Comparison of ENCODE assay signal across 8 cellular contexts in the genomic region with DNA sequence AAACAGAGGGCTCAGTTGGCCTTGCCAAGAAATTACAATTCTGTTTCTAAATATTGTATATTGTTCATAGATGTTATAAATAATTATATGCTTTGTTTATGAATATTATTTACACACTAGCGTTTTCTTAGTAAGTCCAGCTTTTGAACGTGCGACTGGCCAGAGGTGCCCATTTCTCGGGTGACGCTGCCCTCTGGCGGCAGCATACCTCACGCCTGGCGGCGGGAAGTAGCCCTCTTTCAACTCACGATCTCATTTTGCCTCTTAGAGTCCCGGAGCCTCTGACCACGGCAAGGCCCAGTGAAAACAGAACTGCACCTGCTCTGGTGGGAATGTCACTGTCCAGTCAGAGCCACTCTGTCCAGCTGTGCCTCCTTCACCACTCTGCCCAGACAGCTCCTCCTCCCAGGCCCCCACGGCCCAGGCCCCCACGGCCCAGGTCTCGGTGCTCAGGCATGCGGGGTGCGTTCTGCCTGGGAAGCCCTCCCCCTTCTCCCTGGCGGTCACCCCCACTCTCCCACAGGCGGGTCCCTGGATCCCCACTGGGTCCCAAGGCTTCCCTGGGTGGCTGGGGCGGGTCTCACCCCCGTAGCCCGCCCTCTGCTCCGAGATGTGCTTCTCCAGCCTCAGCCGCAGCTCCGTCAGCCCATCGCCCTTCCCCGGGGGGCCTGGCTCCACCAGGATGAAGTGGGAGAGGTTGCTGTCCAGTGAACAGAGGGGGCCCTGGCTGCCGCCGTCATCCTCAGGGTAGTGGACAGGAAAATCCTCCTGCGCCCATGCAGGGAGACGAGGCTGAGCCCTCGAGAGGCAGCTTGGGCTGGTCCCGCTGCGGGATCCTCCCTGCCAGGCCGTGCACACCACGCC. TPM values are rescaled to one million over a fixed set of nuclear protein-coding genes. Genes with fewer than 3 reads are reported as not detected.
DNase-seq lines count a peak whose midpoint lies in the region; ATAC-seq and TF ChIP-seq lines count a peak whose summit lies in the region.

No MANE protein-coding gene starts in this region.

- peak; percentile 94 for TF ChIP-seq CTCF in choroid plexus epithelial cell (conservative IDR thresholded peaks at IDR 0.05; ENCODE audit: low read depth, low read length)

- H3K4me3 ChIP-seq in choroid plexus epithelial cell (ENCODE audit: low read depth, low read length) = no peak overlapping the region

- ATAC-seq in left lobe of liver (peak; percentile 81), HG03457 (IDR thresholded peaks at IDR 0.05; ENCODE audit: unreplicated experiment) (no peak)

- peak; percentile 20 for DNase-seq in NK-92 treated with Interleukin-12 subunit alpha and Interleukin-12 subunit beta, amount 100 ng/mL, for 24 hours (lab: John Stamatoyannopoulos, UW)
- DNase-seq in NK-92 (lab: John Stamatoyannopoulos, UW; ENCODE audit: unreplicated experiment) (no peak), NCI-H2081 treated with DMSO at 0.1 percent for 48 hours (lab: John Stamatoyannopoulos, UW) (peak; percentile 21), choroid plexus epithelial cell (ENCODE audit: low read depth) (peak; percentile 86), left lobe of liver (ENCODE audit: low spot score) (peak; percentile 73)
- peak; percentile 34 for DNase-seq in activated CD4-positive, alpha-beta T cell treated with anti-CD3 and anti-CD28 coated beads for 1 hour
- peak; percentile 40 to 58 for DNase-seq in stimulated activated CD4-positive, alpha-beta T cell treated with anti-CD3 and anti-CD28 coated beads, Interleukin-4, amount 100 ng/mL, for 4 hours

RNA-seq across cellular contexts. Expression of gene TSSC4, which starts 19.3 kb away (rescaled TPM):
- total RNA-seq in left lobe of liver = 24.8 TPM

RNA-seq across cellular contexts. Expression of gene TRPM5, which starts 24.4 kb away (rescaled TPM):
- not detected for total RNA-seq in left lobe of liver

RNA-seq across cellular contexts. Expression of gene KCNQ1, which starts 24.9 kb away (rescaled TPM):
- total RNA-seq in left lobe of liver = 2.1 TPM

RNA-seq across cellular contexts. Expression of gene CD81, which starts 42.8 kb away (rescaled TPM):
- total RNA-seq in left lobe of liver = 564 TPM
